ENCODE assay signal across 19 cellular contexts in the genomic region with DNA sequence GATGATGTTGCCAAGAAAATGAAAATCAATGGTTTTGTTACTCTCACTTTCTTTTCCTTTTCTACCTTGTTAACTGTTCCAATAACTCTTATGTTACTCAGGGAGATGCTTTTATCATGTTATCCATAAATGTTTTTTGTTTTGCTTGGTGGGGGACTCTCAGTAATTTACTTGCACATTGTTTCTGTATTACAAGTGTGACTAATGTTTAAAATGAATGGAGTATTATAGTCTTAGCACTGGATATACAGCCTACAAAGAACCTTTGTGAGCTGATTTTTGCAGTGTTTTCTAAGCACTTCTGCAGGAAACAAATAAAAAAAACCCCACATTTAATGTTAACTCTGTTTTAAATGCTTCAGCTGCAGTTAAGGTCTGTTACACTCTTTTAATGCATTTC.
"Had no signal": no experiment of that assay in that cellular context is flagged by ENCODE, and none has a peak within 500 bp of the region (broad histone marks: within the 10 kb centered on the region; RNA-seq: fewer than 3 reads in every experiment).

No MANE protein-coding gene starts in this region.

- H3K9me3 ChIP-seq: body of pancreas, suprapubic skin, upper lobe of left lung had no signal

- DNase-seq: activated B cell treated with CpG ODN at 0.5 μM for 24 hours; activated CD4-positive, alpha-beta T cell treated with anti-CD3 and anti-CD28 coated beads, Interleukin-2, amount 10 ng/mL, durations not matched to agents 7 days and 5 days; activated gamma-delta T cell treated with Interleukin-2 at 50 U/mL for 16 hours; amniotic stem cell; body of pancreas; dermis blood vessel endothelial cell; endodermal cell; kidney glomerular epithelial cell; mesendoderm; occipital lobe; right cardiac atrium; stimulated activated CD4-positive, alpha-beta T cell treated with anti-CD3 and anti-CD28 coated beads, Interleukin-4, amount 100 ng/mL, for 4 hours; stimulated activated CD8-positive, alpha-beta memory T cell treated with anti-CD3 and anti-CD28 coated beads, Interleukin-4, amount 100 ng/mL, for 48 hours; stimulated activated naive CD4-positive, alpha-beta T cell treated with Interleukin-2 at 50 U/mL for 16 hours; upper lobe of left lung had no signal

- ATAC-seq: body of pancreas; esophagus mucosa; natural killer cell treated with Interleukin-12 subunit alpha and Interleukin-12 subunit beta and Interleukin-15 and Interleukin-18, amount 100 ng/mL, for 72 hours; right cardiac atrium had no signal

- H3K4me2 ChIP-seq: smooth muscle cell had no signal

- H3K27ac ChIP-seq: body of pancreas, suprapubic skin, upper lobe of left lung had no signal

- H3K27me3 ChIP-seq: body of pancreas, suprapubic skin, upper lobe of left lung had no signal

- H3K4me3 ChIP-seq: body of pancreas, smooth muscle cell, suprapubic skin, upper lobe of left lung had no signal

- H3K36me3 ChIP-seq: suprapubic skin, upper lobe of left lung had no signal
